In genomic region chr17:77308768-77309726, GRCh38 we compare ENCODE assay signal across 10 cellular contexts.
DNase-seq lines count a peak whose midpoint lies in the region; ATAC-seq and TF ChIP-seq lines count a peak whose summit lies in the region.
"Had no signal": no experiment of that assay in that cellular context is flagged by ENCODE, and none has a peak within 500 bp of the region (broad histone marks: within the 10 kb centered on the region; RNA-seq: fewer than 3 reads in every experiment).

No MANE protein-coding gene starts in this region.

- peaks cover 52 to 85% of the 10 kb centered on the region in 2 experiments for H3K4me1 ChIP-seq in SK-N-SH (ENCODE audit: control insufficient read depth in 1 of 2, insufficient read depth in 2 of 2, low read depth in 1 of 2, low read length in 1 of 2)
- H3K4me1 ChIP-seq in GM23338 (ENCODE audit: insufficient read depth), result no peaks in the 10 kb centered on the region

- peaks cover 6% of the 10 kb centered on the region; the same call in 1 of the 3 replicates for H3K36me3 Mint-ChIP-seq in GM23338 (ENCODE audit: low read depth)

- peak overlapping the region; percentile 61 for H3K4me2 ChIP-seq in SK-N-SH
- H3K4me2 ChIP-seq in GM23338, result no peak overlapping the region

- no peaks in the 10 kb centered on the region for H3K9me3 Mint-ChIP-seq in GM23338

- H3K9me3 ChIP-seq in SK-N-SH, result no peaks in the 10 kb centered on the region

- H3K27ac ChIP-seq in SK-N-SH (ENCODE audit: low read depth in 2 of 2, low read length in 1 of 2) (peak overlapping the region; percentile 80 to 99), GM23338 (ENCODE audit: low read depth) (no peak overlapping the region)

- H3K27me3 Mint-ChIP-seq in GM23338 (ENCODE audit: insufficient read depth, low read depth, poor library complexity), result peaks cover 4% of the 10 kb centered on the region

- DNase-seq in GM04504 (ENCODE audit: low read depth) (peak; percentile 87), SK-N-SH (peak; percentile 87), glomerular visceral epithelial cell (ENCODE audit: extremely low spot score) (peak; percentile 74), skeletal muscle cell (ENCODE audit: low read depth) (peak; percentile 50), iPS-NIHi7 (ENCODE audit: extremely low spot score) (no peak), superior temporal gyrus (ENCODE audit: extremely low spot score) (no peak), GM23338 (ENCODE audit: low spot score) (no peak)
- DNase-seq: activated CD4-positive, alpha-beta T cell treated with anti-CD3 and anti-CD28 coated beads, Interleukin-2, amount 50 U/mL, for 1 hour; NK-92 treated with Interleukin-12 subunit alpha and Interleukin-12 subunit beta, amount 100 ng/mL, for 24 hours had no signal

- H4K20me1 ChIP-seq in SK-N-SH (ENCODE audit: insufficient read depth) (no peaks in the 10 kb centered on the region), GM23338 (replicated peaks; ENCODE audit: insufficient read depth) (no peaks in the 10 kb centered on the region; the same call in 1 of the 2 replicates)

- no peak overlapping the region for H3K27ac Mint-ChIP-seq in GM23338

- H3K9me2 ChIP-seq in SK-N-SH (no peaks in the 10 kb centered on the region), GM23338 (ENCODE audit: insufficient read depth) (no peaks in the 10 kb centered on the region)

- H3K27me3 ChIP-seq in SK-N-SH (ENCODE audit: insufficient read depth) (no peaks in the 10 kb centered on the region), GM23338 (ENCODE audit: insufficient read depth) (no peaks in the 10 kb centered on the region)

- peaks cover 6% of the 10 kb centered on the region; the same call in 2 of the 3 replicates for H3K4me1 Mint-ChIP-seq in GM23338

- CTCF ChIA-PET in SK-N-SH (lab: Yijun Ruan, JAX), result interaction anchor here (0.5 to 3.8 kb wide), 16 partner anchors 13 to 253 kb away, joined by 3 to 19 read pairs (median 4); no protein-coding TSS in a partner anchor

- POLR2A ChIA-PET in SK-N-SH (lab: Yijun Ruan, JAX), result interaction anchor here (0.7 to 2.6 kb wide), 7 partner anchors 22 to 116 kb away, joined by 3 to 12 read pairs (median 3); no protein-coding TSS in a partner anchor

- no peak for TF ChIP-seq RAD21 in SK-N-SH (IDR thresholded peaks at IDR 0.05; ENCODE audit: low read length)

- WGBS in SK-N-SH (ENCODE audit: low lambda C conversion rate), result 34% methylated on average over 20 of the region's 20 CpGs

- H3F3A ChIP-seq in SK-N-SH (replicated peaks; ENCODE audit: insufficient read depth) (peaks cover 25% of the 10 kb centered on the region), GM23338 (replicated peaks; ENCODE audit: low read depth) (no peaks in the 10 kb centered on the region)

- H3K9ac ChIP-seq in SK-N-SH, result peak overlapping the region; percentile 31; the same call in 1 of the 2 replicates

- peak overlapping the region in 1 of 2 experiments; percentile 1; a peak in 1 of 4 replicates for H3K4me3 ChIP-seq in SK-N-SH (ENCODE audit: low read depth in 2 of 2, low read length in 1 of 2)
- H3K4me3 ChIP-seq in skeletal muscle cell (ENCODE audit: low read depth, low read length), result no peak overlapping the region
- H3K4me3 ChIP-seq in GM23338, result no peak overlapping the region

- H3K79me2 ChIP-seq in SK-N-SH (ENCODE audit: insufficient read depth), result no peaks in the 10 kb centered on the region; the same call in 1 of the 2 replicates
- no peaks in the 10 kb centered on the region for H3K79me2 ChIP-seq in GM23338 (replicated peaks; ENCODE audit: insufficient read depth)

- H3K36me3 ChIP-seq in SK-N-SH (replicated peaks in 1 of 2; ENCODE audit: control insufficient read depth in 1 of 2, insufficient read depth in 2 of 2, low read length in 1 of 2), result peaks cover 0 to 11% of the 10 kb centered on the region in 2 experiments
- H3K36me3 ChIP-seq in GM23338 (ENCODE audit: insufficient read depth), result no peaks in the 10 kb centered on the region

- no peak for TF ChIP-seq CTCF in SK-N-SH (IDR thresholded peaks at IDR 0.05)
- TF ChIP-seq CTCF in GM23338 (conservative IDR thresholded peaks at IDR 0.05; ENCODE audit: low read depth in 2 of 2), result no peak

- TF ChIP-seq EP300 in SK-N-SH (IDR thresholded peaks at IDR 0.05; ENCODE audit: borderline replicate concordance in 1 of 2, low read depth in 1 of 2, low read length in 1 of 2), result peak in 1 of 2 experiments; percentile 58; a peak in 1 of 4 replicates

- no peak for ATAC-seq in GM18909 (IDR thresholded peaks at IDR 0.05; ENCODE audit: poor library complexity, unreplicated experiment)
- no peak for ATAC-seq in GM23338

- H2AFZ ChIP-seq in SK-N-SH (ENCODE audit: low read depth) (peak overlapping the region; percentile 30; the same call in 1 of the 2 replicates), GM23338 (no peak overlapping the region)

- H3K4me3 Mint-ChIP-seq in GM23338, result no peak overlapping the region

TF ChIP-seq in SK-N-SH, 30 proteins besides CTCF, POLR2A, EP300 and RAD21 (continues in another document):
- TF ChIP-seq SIN3A (IDR thresholded peaks at IDR 0.05; ENCODE audit: borderline replicate concordance, low read depth, low read length) (0 out of 2 replicates have a peak, but pooled peaks have one; percentile 4), NFIC (IDR thresholded peaks at IDR 0.05; ENCODE audit: borderline replicate concordance) (peak; percentile 75), MEF2A (IDR thresholded peaks at IDR 0.05; ENCODE audit: borderline replicate concordance, low read depth) (no peak), RCOR1 (IDR thresholded peaks at IDR 0.05; ENCODE audit: low read length) (peak; percentile 35; the same call in 1 of the 2 replicates), ELF1 (IDR thresholded peaks at IDR 0.05) (no peak), GABPA (IDR thresholded peaks at IDR 0.05; ENCODE audit: low read depth) (no peak), FOSL2 (IDR thresholded peaks at IDR 0.05; ENCODE audit: borderline replicate concordance, low read depth) (peak; percentile 84; the same call in 1 of the 2 replicates), GATA2 (CRISPR knock-in tag; IDR thresholded peaks at IDR 0.05) (peak; percentile 64), YY1 (IDR thresholded peaks at IDR 0.05; ENCODE audit: low read depth) (no peak), RFX5 (IDR thresholded peaks at IDR 0.05; ENCODE audit: low read length) (no peak), TEAD4 (IDR thresholded peaks at IDR 0.05; ENCODE audit: borderline replicate concordance, insufficient read depth) (no peak), MXI1 (IDR thresholded peaks at IDR 0.05; ENCODE audit: low read depth, low read length) (peak; percentile 23), CHD2 (IDR thresholded peaks at IDR 0.05; ENCODE audit: low read length, partially characterized antibody) (peak; percentile 90)
- TF ChIP-seq, protein P1, sequence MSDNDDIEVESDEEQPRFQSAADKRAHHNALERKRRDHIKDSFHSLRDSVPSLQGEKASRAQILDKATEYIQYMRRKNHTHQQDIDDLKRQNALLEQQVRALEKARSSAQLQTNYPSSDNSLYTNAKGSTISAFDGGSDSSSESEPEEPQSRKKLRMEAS (IDR thresholded peaks at IDR 0.05; ENCODE audit: low read depth), result no peak; the same call in 1 of the 2 replicates
- TF ChIP-seq, protein P2, sequence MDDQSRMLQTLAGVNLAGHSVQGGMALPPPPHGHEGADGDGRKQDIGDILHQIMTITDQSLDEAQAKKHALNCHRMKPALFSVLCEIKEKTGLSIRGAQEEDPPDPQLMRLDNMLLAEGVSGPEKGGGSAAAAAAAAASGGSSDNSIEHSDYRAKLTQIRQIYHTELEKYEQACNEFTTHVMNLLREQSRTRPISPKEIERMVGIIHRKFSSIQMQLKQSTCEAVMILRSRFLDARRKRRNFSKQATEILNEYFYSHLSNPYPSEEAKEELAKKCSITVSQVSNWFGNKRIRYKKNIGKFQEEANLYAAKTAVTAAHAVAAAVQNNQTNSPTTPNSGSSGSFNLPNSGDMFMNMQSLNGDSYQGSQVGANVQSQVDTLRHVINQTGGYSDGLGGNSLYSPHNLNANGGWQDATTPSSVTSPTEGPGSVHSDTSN (IDR thresholded peaks at IDR 0.05), result peak; percentile 53

TF ChIP-seq in GM23338, 12 proteins besides CTCF, POLR2A, EP300 and RAD21 (continues in another document):
- TF ChIP-seq, protein P3, sequence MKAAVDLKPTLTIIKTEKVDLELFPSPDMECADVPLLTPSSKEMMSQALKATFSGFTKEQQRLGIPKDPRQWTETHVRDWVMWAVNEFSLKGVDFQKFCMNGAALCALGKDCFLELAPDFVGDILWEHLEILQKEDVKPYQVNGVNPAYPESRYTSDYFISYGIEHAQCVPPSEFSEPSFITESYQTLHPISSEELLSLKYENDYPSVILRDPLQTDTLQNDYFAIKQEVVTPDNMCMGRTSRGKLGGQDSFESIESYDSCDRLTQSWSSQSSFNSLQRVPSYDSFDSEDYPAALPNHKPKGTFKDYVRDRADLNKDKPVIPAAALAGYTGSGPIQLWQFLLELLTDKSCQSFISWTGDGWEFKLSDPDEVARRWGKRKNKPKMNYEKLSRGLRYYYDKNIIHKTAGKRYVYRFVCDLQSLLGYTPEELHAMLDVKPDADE (IDR thresholded peaks at IDR 0.05), result no peak
- TF ChIP-seq ZNF331 (CRISPR knock-in tag; IDR thresholded peaks at IDR 0.05; ENCODE audit: low read depth), result no peak
- TF ChIP-seq CREB1 (CRISPR knock-in tag; IDR thresholded peaks at IDR 0.05; ENCODE audit: low read depth), result no peak
- no peak for TF ChIP-seq JUNB (IDR thresholded peaks at IDR 0.05; ENCODE audit: unreplicated experiment)
- no peak for TF ChIP-seq STAT1 (IDR thresholded peaks at IDR 0.05; ENCODE audit: unreplicated experiment)
- no peak for TF ChIP-seq POLR2AphosphoS5 (IDR thresholded peaks at IDR 0.05; ENCODE audit: low read depth)
- no peak for TF ChIP-seq EZH2 (IDR thresholded peaks at IDR 0.05; ENCODE audit: low read depth, unreplicated experiment)

Comparison
In these comparisons a context has a peak if more than half of its experiments do, and no peak if none do; other contexts are left out.
1. DNase-seq: peak in GM04504 (single experiment), SK-N-SH (single experiment), glomerular visceral epithelial cell (single experiment) and skeletal muscle cell (single experiment); none in iPS-NIHi7 (single experiment), superior temporal gyrus (single experiment) and GM23338 (single experiment).